Comparison of ENCODE assay signal across 16 cellular contexts in the genomic region with DNA sequence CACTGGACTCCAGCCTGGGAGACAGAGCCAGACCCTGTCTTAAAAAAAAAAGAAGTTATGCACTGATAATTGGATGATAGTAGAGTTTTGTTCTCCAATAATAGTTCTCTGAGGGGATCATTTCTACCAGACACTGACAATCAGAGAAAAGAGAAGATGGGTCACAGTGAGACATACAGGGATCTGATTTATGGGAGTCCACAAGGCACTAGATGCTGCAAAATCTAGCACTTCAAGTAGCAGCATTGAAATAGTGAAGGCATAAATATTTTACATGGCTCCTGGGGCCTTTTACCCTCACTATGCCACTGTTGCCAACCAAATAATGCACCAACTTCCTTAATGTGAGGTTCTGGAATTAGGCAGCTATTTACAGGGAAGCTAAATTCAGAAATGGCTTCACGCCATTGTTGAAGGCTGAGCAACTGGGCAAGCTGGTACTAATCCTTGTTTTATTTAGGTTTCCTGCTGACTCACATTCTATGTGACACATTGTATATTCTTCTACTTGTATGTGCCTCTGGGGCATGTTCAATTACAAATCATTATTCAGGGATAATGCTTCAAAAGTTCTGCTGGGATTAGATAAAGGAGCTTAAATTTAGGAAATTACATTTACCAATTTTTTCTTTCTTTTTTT. TPM values are rescaled to one million over a fixed set of nuclear protein-coding genes. Genes with fewer than 3 reads are reported as not detected.
DNase-seq lines count a peak whose midpoint lies in the region; ATAC-seq and TF ChIP-seq lines count a peak whose summit lies in the region.
"Had no signal": no experiment of that assay in that cellular context is flagged by ENCODE, and none has a peak within 500 bp of the region (broad histone marks: within the 10 kb centered on the region; RNA-seq: fewer than 3 reads in every experiment).

No MANE protein-coding gene starts in this region.

- peaks cover 27% of the 10 kb centered on the region for H3K27me3 Mint-ChIP-seq in osteocyte (ENCODE audit: unreplicated experiment)

- H3K4me1 Mint-ChIP-seq in osteocyte (ENCODE audit: unreplicated experiment), result peaks cover 9% of the 10 kb centered on the region
- H3K4me1 Mint-ChIP-seq: activated CD8-positive, alpha-beta memory T cell treated with anti-CD3 and anti-CD28 coated beads, Interleukin-2, amount 10 ng/mL, durations not matched to agents 7 days and 5 days; naive B cell; T-helper 17 cell had no signal

- H3K27me3 ChIP-seq in brain microvascular endothelial cell (replicated peaks), result no peaks in the 10 kb centered on the region
- H3K27me3 ChIP-seq: adrenal gland, upper lobe of left lung had no signal

- no peak overlapping the region for H3K4me3 Mint-ChIP-seq in osteocyte (ENCODE audit: unreplicated experiment)
- H3K4me3 Mint-ChIP-seq: activated CD8-positive, alpha-beta memory T cell treated with anti-CD3 and anti-CD28 coated beads, Interleukin-2, amount 10 ng/mL, durations not matched to agents 7 days and 5 days; T-helper 17 cell had no signal

- in situ Hi-C loops in brain microvascular endothelial cell (cut with HindIII; ENCODE audit: low pct_ligation_motif_present, low sequenced_read_pairs), result no loop called here

- no peak for TF ChIP-seq CTCF in LNCaP clone FGC (IDR thresholded peaks at IDR 0.05; ENCODE audit: control insufficient read depth, extremely low read depth, insufficient read depth)
- TF ChIP-seq CTCF in brain microvascular endothelial cell (IDR thresholded peaks at IDR 0.05; ENCODE audit: low read depth, low read length, missing control alignments), result no peak
- no peak for TF ChIP-seq CTCF in osteocyte (IDR thresholded peaks at IDR 0.05)

- peak; percentile 37 for DNase-seq in AG20443 (ENCODE audit: low spot score)
- peak; percentile 46 for DNase-seq in LNCaP clone FGC (ENCODE audit: low read depth)
- DNase-seq in brain microvascular endothelial cell, result peak; percentile 9
- DNase-seq in myocyte (ENCODE audit: low read depth), result peak; percentile 54
- no peak for DNase-seq in HuH-7.5 (ENCODE audit: low spot score)
- DNase-seq in osteocyte (ENCODE audit: extremely low spot score, unreplicated experiment), result no peak
- DNase-seq: activated CD8-positive, alpha-beta memory T cell treated with anti-CD3 and anti-CD28 coated beads, Interleukin-2, amount 10 ng/mL, durations not matched to agents 7 days and 5 days; adrenal gland; naive B cell; NCI-H1105; T-helper 17 cell; upper lobe of left lung had no signal

- ATAC-seq in HG03139 (IDR thresholded peaks at IDR 0.05; ENCODE audit: unreplicated experiment) (no peak), HG03097 (IDR thresholded peaks at IDR 0.05; ENCODE audit: low FRiP score, unreplicated experiment) (no peak)
- ATAC-seq: activated CD8-positive, alpha-beta memory T cell treated with anti-CD3 and anti-CD28 coated beads, Interleukin-2, amount 10 ng/mL, durations not matched to agents 7 days and 5 days; HCT116; T-helper 17 cell had no signal

- H3K36me3 ChIP-seq in brain microvascular endothelial cell (replicated peaks), result no peaks in the 10 kb centered on the region
- H3K36me3 ChIP-seq: adrenal gland, upper lobe of left lung had no signal

- peaks cover 23% of the 10 kb centered on the region for H3K9me3 Mint-ChIP-seq in osteocyte (ENCODE audit: unreplicated experiment)

- no peak overlapping the region for H3K27ac ChIP-seq in brain microvascular endothelial cell
- H3K27ac ChIP-seq: adrenal gland, upper lobe of left lung had no signal

- no peak overlapping the region for H3K4me3 ChIP-seq in LNCaP clone FGC (ENCODE audit: low read depth, low read length)
- H3K4me3 ChIP-seq in brain microvascular endothelial cell (ENCODE audit: low read depth, low read length), result no peak overlapping the region
- H3K4me3 ChIP-seq: adrenal gland, skin epidermis, upper lobe of left lung had no signal

- no peak overlapping the region for H3K27ac Mint-ChIP-seq in osteocyte (ENCODE audit: unreplicated experiment)
- H3K27ac Mint-ChIP-seq: activated CD8-positive, alpha-beta memory T cell treated with anti-CD3 and anti-CD28 coated beads, Interleukin-2, amount 10 ng/mL, durations not matched to agents 7 days and 5 days; naive B cell; T-helper 17 cell had no signal

- H3K36me3 Mint-ChIP-seq in osteocyte (ENCODE audit: unreplicated experiment), result peaks cover 2% of the 10 kb centered on the region
- H3K36me3 Mint-ChIP-seq: activated CD8-positive, alpha-beta memory T cell treated with anti-CD3 and anti-CD28 coated beads, Interleukin-2, amount 10 ng/mL, durations not matched to agents 7 days and 5 days had no signal

RNA-seq across cellular contexts. Expression of a gene that starts 38.2 kb away (rescaled TPM):
- total RNA-seq in myocyte (5.2 and 7.0 TPM in 2 replicates), osteocyte (0.73 and 0.89 TPM in 2 replicates)
- 14.9 TPM for polyA plus RNA-seq in myocyte (2012)

RNA-seq across cellular contexts. Expression of a gene that starts 42.7 kb away (rescaled TPM):
- 80.7 and 145 TPM in 2 replicates for total RNA-seq in myocyte
- polyA plus RNA-seq in myocyte (2012), result 30.8 TPM
- total RNA-seq in osteocyte, result 18.4 and 22.4 TPM in 2 replicates

Comparison
In these comparisons a context has a peak if more than half of its experiments do, and no peak if none do; other contexts are left out.
1. DNase-seq: peak in AG20443 (single experiment), LNCaP clone FGC (single experiment), brain microvascular endothelial cell (single experiment) and myocyte (single experiment); none in HuH-7.5 (single experiment) and osteocyte (single experiment).